In genomic region chr14:55298423-55298822, GRCh38 we compare ENCODE assay signal across 18 cellular contexts. TPM values are rescaled to one million over a fixed set of nuclear protein-coding genes. Genes with fewer than 3 reads are reported as not detected.
DNase-seq lines count a peak whose midpoint lies in the region; ATAC-seq, FAIRE-seq and TF ChIP-seq lines count a peak whose summit lies in the region.
"Had no signal": no experiment of that assay in that cellular context is flagged by ENCODE, and none has a peak within 500 bp of the region (broad histone marks: within the 10 kb centered on the region; RNA-seq: fewer than 3 reads in every experiment).

No MANE protein-coding gene starts in this region.

- H3K9ac ChIP-seq in kidney (ENCODE audit: low read length in 2 of 2): no peak overlapping the region

- no peak overlapping the region for H3K27ac ChIP-seq in kidney (ENCODE audit: low read depth in 2 of 2, low read length in 2 of 2)

- no peak overlapping the region for H3K4me3 ChIP-seq in kidney (ENCODE audit: low read length in 2 of 2)
- H3K4me3 ChIP-seq: GM23338, MG63 had no signal

- H3K4me1 Mint-ChIP-seq in natural killer cell treated with Interleukin-12 subunit alpha and Interleukin-12 subunit beta and Interleukin-15 and Interleukin-18, amount 100 ng/mL, for 72 hours (ENCODE audit: low read depth in 2 of 2): peaks cover 50 to 59% of the 10 kb centered on the region in 2 donors
- H3K4me1 Mint-ChIP-seq in natural killer cell (peaks cover 65 to 72% of the 10 kb centered on the region in 2 donors), progenitor cell of endocrine pancreas (ENCODE audit: low read depth) (peaks cover 20% of the 10 kb centered on the region)

- H3K36me3 Mint-ChIP-seq in natural killer cell treated with Interleukin-12 subunit alpha and Interleukin-12 subunit beta and Interleukin-15 and Interleukin-18, amount 100 ng/mL, for 72 hours: peaks cover 6% of the 10 kb centered on the region
- H3K36me3 Mint-ChIP-seq in natural killer cell (peaks cover 7% of the 10 kb centered on the region), progenitor cell of endocrine pancreas (ENCODE audit: insufficient read depth) (peaks cover 10% of the 10 kb centered on the region)

- H3K4me1 ChIP-seq in kidney (ENCODE audit: control insufficient read depth in 1 of 2, insufficient read depth in 1 of 2, low read depth in 1 of 2, low read length in 2 of 2): peaks cover 2 to 6% of the 10 kb centered on the region in 2 donors

- TF ChIP-seq CTCF in natural killer cell (IDR thresholded peaks at IDR 0.05) (no peak), kidney (IDR thresholded peaks at IDR 0.05; ENCODE audit: borderline replicate concordance, extremely low read depth, insufficient read depth) (no peak), progenitor cell of endocrine pancreas (IDR thresholded peaks at IDR 0.05; ENCODE audit: unreplicated experiment) (no peak)

- H3K9me3 Mint-ChIP-seq in natural killer cell treated with Interleukin-12 subunit alpha and Interleukin-12 subunit beta and Interleukin-15 and Interleukin-18, amount 100 ng/mL, for 72 hours: no peaks in the 10 kb centered on the region
- no peaks in the 10 kb centered on the region for H3K9me3 Mint-ChIP-seq in natural killer cell
- H3K9me3 Mint-ChIP-seq in progenitor cell of endocrine pancreas (ENCODE audit: low read depth): no peaks in the 10 kb centered on the region
- H3K9me3 Mint-ChIP-seq: CD8-positive, alpha-beta T cell; GM23338 had no signal

- no peaks in the 10 kb centered on the region for H3K9me3 ChIP-seq in kidney (ENCODE audit: control insufficient read depth in 1 of 2, low read length in 2 of 2)
- H3K9me3 ChIP-seq: MG63 had no signal

- no peak for ATAC-seq in natural killer cell treated with Interleukin-12 subunit alpha and Interleukin-12 subunit beta and Interleukin-15 and Interleukin-18, amount 100 ng/mL, for 72 hours
- no peak for ATAC-seq in natural killer cell
- ATAC-seq in HG03159 (IDR thresholded peaks at IDR 0.05; ENCODE audit: unreplicated experiment): no peak
- no peak for ATAC-seq in HG03108 (IDR thresholded peaks at IDR 0.05; ENCODE audit: unreplicated experiment)
- ATAC-seq: CD8-positive, alpha-beta T cell; GM23338 had no signal

- peak overlapping the region; percentile 37 for H3K4me3 Mint-ChIP-seq in natural killer cell treated with Interleukin-12 subunit alpha and Interleukin-12 subunit beta and Interleukin-15 and Interleukin-18, amount 100 ng/mL, for 72 hours
- H3K4me3 Mint-ChIP-seq in natural killer cell (no peak overlapping the region), progenitor cell of endocrine pancreas (ENCODE audit: low read depth) (no peak overlapping the region)
- H3K4me3 Mint-ChIP-seq: B cell; CD8-positive, alpha-beta T cell; GM23338 had no signal

- no peaks in the 10 kb centered on the region for H3K27me3 Mint-ChIP-seq in natural killer cell treated with Interleukin-12 subunit alpha and Interleukin-12 subunit beta and Interleukin-15 and Interleukin-18, amount 100 ng/mL, for 72 hours
- H3K27me3 Mint-ChIP-seq in natural killer cell (ENCODE audit: low read depth in 2 of 2) (no peaks in the 10 kb centered on the region), progenitor cell of endocrine pancreas (no peaks in the 10 kb centered on the region)
- H3K27me3 Mint-ChIP-seq: B cell had no signal

- intact Hi-C loops in natural killer cell (cut with micrococcal nuclease): no loop called here
- intact Hi-C loops in kidney (cut with DNase I): no loop called here

- no peak for DNase-seq in natural killer cell treated with Interleukin-12 subunit alpha and Interleukin-12 subunit beta and Interleukin-15 and Interleukin-18, amount 100 ng/mL, for 72 hours (ENCODE audit: low spot score)
- DNase-seq in natural killer cell (no peak), kidney (peak; percentile 72), progenitor cell of endocrine pancreas (ENCODE audit: low spot score, unreplicated experiment) (no peak), AG08396 (ENCODE audit: low spot score) (no peak)
- DNase-seq: ACHN; CD8-positive, alpha-beta T cell; GF-D8; KG1; MG63; NCI-H1092 treated with DMSO at 0.1 percent for 48 hours; NCI-H1694; NCI-H2107; NCI-H748 treated with DMSO at 0.1 percent for 48 hours had no signal

- no peak for FAIRE-seq in kidney (lab: Jason Lieb, UNC)

- H3K36me3 ChIP-seq in kidney (ENCODE audit: control insufficient read depth in 1 of 2, insufficient read depth in 2 of 2, low read length in 2 of 2): peaks cover 0 to 3% of the 10 kb centered on the region in 2 donors
- H3K36me3 ChIP-seq: MG63 had no signal

- H3K27ac Mint-ChIP-seq in natural killer cell treated with Interleukin-12 subunit alpha and Interleukin-12 subunit beta and Interleukin-15 and Interleukin-18, amount 100 ng/mL, for 72 hours: no peak overlapping the region
- peak overlapping the region in 1 of 2 donors; percentile 31 for H3K27ac Mint-ChIP-seq in natural killer cell
- peak overlapping the region; percentile 72 for H3K27ac Mint-ChIP-seq in progenitor cell of endocrine pancreas
- H3K27ac Mint-ChIP-seq: B cell; CD8-positive, alpha-beta T cell; GM23338 had no signal

RNA-seq across cellular contexts. Expression of gene FBXO34, which starts 27.2 kb away (rescaled TPM):
- 10 to 100 TPM; 18.7 to 26.1 TPM for total RNA-seq in natural killer cell treated with Interleukin-12 subunit alpha and Interleukin-12 subunit beta and Interleukin-15 and Interleukin-18, amount 100 ng/mL, for 72 hours
- total RNA-seq in natural killer cell (10 to 100 TPM; 34.7 to 39.3 (median 36.6) TPM), kidney (38.5 TPM), progenitor cell of endocrine pancreas (32.1 and 32.4 TPM in 2 replicates)
- polyA plus RNA-seq in kidney (ENCODE audit: insufficient read depth, low read depth, low replicate concordance): 12.8 TPM
